ENCODE assay signal across 8 cellular contexts in genomic region chr1:120121830-120122559, GRCh38. TPM values are rescaled to one million over a fixed set of nuclear protein-coding genes. Genes with fewer than 3 reads are reported as not detected.
DNase-seq lines count a peak whose midpoint lies in the region; ATAC-seq, FAIRE-seq and TF ChIP-seq lines count a peak whose summit lies in the region.
"Not testable (repeated sequence)": the region's sequence is repeated elsewhere in the genome, so short reads cannot be mapped to it uniquely, and the experiment has no call there.

No MANE protein-coding gene starts in this region.

- not testable (repeated sequence) for H3K9me3 ChIP-seq in OCI-LY7 (ENCODE audit: low read length)

- 0 out of 2 replicates have a peak overlapping the region, but pooled peaks have one; percentile 36 for H2AFZ ChIP-seq in OCI-LY7 (ENCODE audit: low read length)

- H3K27me3 Mint-ChIP-seq in activated T-helper 17 cell treated with anti-CD3 and anti-CD28 coated beads, Interleukin-2, amount 50 U/mL, for 72 hours; naive thymus-derived CD8-positive, alpha-beta T cell: not testable (repeated sequence)

- H3K4me1 Mint-ChIP-seq in activated T-helper 17 cell treated with anti-CD3 and anti-CD28 coated beads, Interleukin-2, amount 50 U/mL, for 72 hours = not testable (repeated sequence)
- H3K4me1 Mint-ChIP-seq in naive thymus-derived CD8-positive, alpha-beta T cell = peaks cover 6 to 32% (median 20%) of the 10 kb centered on the region in 4 donors

- H3K4me2 ChIP-seq in OCI-LY7 (ENCODE audit: low read length) = peak overlapping the region; percentile 38

- not testable (repeated sequence) for H3K79me2 ChIP-seq in OCI-LY7 (ENCODE audit: insufficient read depth, low read depth, low read length)

- BruUV-seq in OCI-LY7 (replicated peaks; lab: Mats Ljungman, UMichigan) = not testable (repeated sequence)

- peak overlapping the region; percentile 71 for H3K27ac ChIP-seq in OCI-LY7 (ENCODE audit: low read depth, low read length, poor library complexity, severe bottlenecking)

- not testable (repeated sequence) for H4K20me1 ChIP-seq in OCI-LY7 (ENCODE audit: insufficient read depth, low read length)

- not testable (repeated sequence) for H3K36me3 ChIP-seq in OCI-LY7 (ENCODE audit: insufficient read depth, low read length)

- POLR2A ChIA-PET in OCI-LY7 (lab: Charles Lee); naive thymus-derived CD8-positive, alpha-beta T cell (lab: Charles Lee): not testable (repeated sequence)

- H3K4me3 ChIP-seq in OCI-LY7 (ENCODE audit: low read depth, low read length, poor library complexity, severe bottlenecking) = not testable (repeated sequence)

- H3K4me1 ChIP-seq in OCI-LY7 (ENCODE audit: insufficient read depth, low read length, poor library complexity, severe bottlenecking) = peaks cover 41% of the 10 kb centered on the region

- not testable (repeated sequence) for H3K9me3 Mint-ChIP-seq in activated T-helper 17 cell treated with anti-CD3 and anti-CD28 coated beads, Interleukin-2, amount 50 U/mL, for 72 hours; naive thymus-derived CD8-positive, alpha-beta T cell

- FAIRE-seq in GM12892 (lab: Jason Lieb, UNC) = peak; percentile 93

- not testable (repeated sequence) for H3K9me2 ChIP-seq in OCI-LY7 (ENCODE audit: insufficient read depth, low read length)

- peak; percentile 57 for ATAC-seq in GM19324 (IDR thresholded peaks at IDR 0.05; ENCODE audit: low FRiP score, unreplicated experiment)
- ATAC-seq in GM21717 (IDR thresholded peaks at IDR 0.05; ENCODE audit: unreplicated experiment) = peak; percentile 87
- peak; percentile 70 for ATAC-seq in HG03025 (IDR thresholded peaks at IDR 0.05; ENCODE audit: low FRiP score, unreplicated experiment)
- peak; percentile 55 for ATAC-seq in HG03469 (IDR thresholded peaks at IDR 0.05; ENCODE audit: unreplicated experiment)
- peak; percentile 93 for ATAC-seq in activated T-helper 17 cell treated with anti-CD3 and anti-CD28 coated beads, Interleukin-2, amount 50 U/mL, for 72 hours (replicated peaks)
- peak; percentile 69 to 76 for ATAC-seq in naive thymus-derived CD8-positive, alpha-beta T cell

- not testable (repeated sequence) for DNase-seq in GM12892 (ENCODE audit: insufficient read length); OCI-LY7 (ENCODE audit: low spot score); naive thymus-derived CD8-positive, alpha-beta T cell

- not testable (repeated sequence) for H3K36me3 Mint-ChIP-seq in activated T-helper 17 cell treated with anti-CD3 and anti-CD28 coated beads, Interleukin-2, amount 50 U/mL, for 72 hours (ENCODE audit: low read depth); naive thymus-derived CD8-positive, alpha-beta T cell

- intact Hi-C loops in OCI-LY7 (cut with micrococcal nuclease; ENCODE audit: unreplicated experiment) = not testable (repeated sequence)

- peak overlapping the region; percentile 31 for H3K4me3 Mint-ChIP-seq in activated T-helper 17 cell treated with anti-CD3 and anti-CD28 coated beads, Interleukin-2, amount 50 U/mL, for 72 hours
- H3K4me3 Mint-ChIP-seq in naive thymus-derived CD8-positive, alpha-beta T cell = peak overlapping the region; percentile 28 to 83 (median 76)

- H3K27ac Mint-ChIP-seq in activated T-helper 17 cell treated with anti-CD3 and anti-CD28 coated beads, Interleukin-2, amount 50 U/mL, for 72 hours = not testable (repeated sequence)
- peak overlapping the region in 8 of 10 donors; percentile 26 to 89 (median 78) for H3K27ac Mint-ChIP-seq in naive thymus-derived CD8-positive, alpha-beta T cell

- not testable (repeated sequence) for TF ChIP-seq CTCF in OCI-LY7 (conservative IDR thresholded peaks at IDR 0.05; ENCODE audit: low read length)

- CTCF ChIA-PET in OCI-LY7 (lab: Charles Lee; ENCODE audit: unreplicated experiment) = not testable (repeated sequence)

- TF ChIP-seq POLR2A in GM12892 (IDR thresholded peaks at IDR 0.05; ENCODE audit: low read depth, low read length) = not testable (repeated sequence)

RNA-seq across cellular contexts. Expression of gene NOTCH2, which starts 52.5 kb away (rescaled TPM):
- polyA plus RNA-seq in GM12892 (2012; ENCODE audit: missing spikeins) = 7.8 TPM
- total RNA-seq in OCI-LY7 (2014; rRNA removed; shearing (Covaris generic)) = 31.0 and 36.1 TPM in 2 replicates
- total RNA-seq in OCI-LY7 (2022) = 42.0 and 50.6 TPM in 2 replicates
- 10 to 100 TPM; 90.3 to 95.1 TPM for total RNA-seq in activated T-helper 17 cell treated with anti-CD3 and anti-CD28 coated beads, Interleukin-2, amount 50 U/mL, for 72 hours
- total RNA-seq in naive thymus-derived CD8-positive, alpha-beta T cell = 10 to 100 TPM; 57.8 to 65.2 TPM
- polyA plus RNA-seq in naive thymus-derived CD8-positive, alpha-beta T cell = 10 to 100 TPM; 17.8 to 21.6 (median 20.2) TPM

RNA-seq across cellular contexts. Expression of gene SEC22B, which starts 54.3 kb away (rescaled TPM):
- 22.1 TPM for polyA plus RNA-seq in GM12892 (2012; ENCODE audit: missing spikeins)
- total RNA-seq in OCI-LY7 (2014; rRNA removed; shearing (Covaris generic)) = 11.9 and 12.7 TPM in 2 replicates
- 23.5 and 24.9 TPM in 2 replicates for total RNA-seq in OCI-LY7 (2022)
- total RNA-seq in activated T-helper 17 cell treated with anti-CD3 and anti-CD28 coated beads, Interleukin-2, amount 50 U/mL, for 72 hours = 10 to 100 TPM; 23.3 to 23.7 TPM
- total RNA-seq in naive thymus-derived CD8-positive, alpha-beta T cell = 10 to 100 TPM; 46.0 to 49.9 TPM
- 10 to 100 TPM; 15.8 to 17.8 (median 16.9) TPM for polyA plus RNA-seq in naive thymus-derived CD8-positive, alpha-beta T cell
